ENCODE assay signal across 20 cellular contexts in the genomic region with DNA sequence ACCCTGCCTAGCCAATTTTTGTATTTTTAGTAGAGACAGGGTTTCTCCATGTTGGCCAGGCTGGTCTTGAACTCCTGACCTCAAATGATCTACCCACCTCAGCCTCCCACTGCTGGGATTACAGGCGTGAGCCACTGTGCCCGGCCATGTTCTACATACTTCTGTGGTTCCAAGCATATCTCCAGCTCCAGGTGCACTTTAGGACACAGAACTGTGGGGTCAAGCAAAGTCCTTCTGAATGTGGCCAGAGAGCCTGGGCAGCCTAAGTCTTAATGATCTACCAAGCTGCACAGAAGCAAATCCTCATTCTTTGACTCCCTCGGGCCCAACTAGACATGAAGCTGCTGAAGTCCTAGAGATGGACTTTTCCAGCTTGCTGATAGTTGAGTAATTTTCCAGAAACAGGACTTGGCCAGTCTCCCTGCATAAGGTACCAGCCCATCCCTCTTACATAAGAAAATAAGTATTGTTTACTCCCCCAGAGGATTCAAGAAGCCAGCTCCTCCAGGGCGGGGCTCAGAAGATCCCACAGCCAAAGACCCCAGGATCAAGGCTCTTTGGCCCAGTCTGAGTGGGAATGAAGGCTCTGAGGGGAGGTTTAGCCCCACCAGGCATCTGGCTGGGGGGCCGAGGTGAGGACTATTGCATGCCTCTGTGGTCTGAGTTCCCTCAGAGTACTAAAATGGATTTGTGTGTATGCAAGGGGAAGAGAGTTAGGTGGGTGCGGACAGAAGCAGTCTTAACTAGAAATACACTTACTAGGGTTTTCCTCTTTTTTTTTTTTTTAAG. TPM values are rescaled to one million over a fixed set of nuclear protein-coding genes. Genes with fewer than 3 reads are reported as not detected.
A peak's percentile ranks its signal among the peaks of the same experiment; 100 is the strongest.
DNase-seq lines count a peak whose midpoint lies in the region; ATAC-seq and TF ChIP-seq lines count a peak whose summit lies in the region.
"Had no signal": no experiment of that assay in that cellular context is flagged by ENCODE, and none has a peak within 500 bp of the region (broad histone marks: within the 10 kb centered on the region; RNA-seq: fewer than 3 reads in every experiment).

No MANE protein-coding gene starts in this region.

- intact Hi-C loops in MCF 10A (cut with micrococcal nuclease) (no loop called here), breast epithelium (cut with DNase I; ENCODE audit: low total_unique reads) (loop anchor here (1.0 kb wide), 1 partner anchor 32 kb away; no protein-coding TSS in a partner anchor), ovary (cut with DNase I) (loop anchor here in 1 of 4 donors (2.0 kb wide), 1 partner anchor 45 kb away; no protein-coding TSS in a partner anchor), upper lobe of right lung (cut with DNase I) (no loop called here)

- H3K36me3 Mint-ChIP-seq in MCF 10A (ENCODE audit: insufficient read depth, unreplicated experiment) = peaks cover 73% of the 10 kb centered on the region

- BruUV-seq in MCF 10A (replicated peaks; lab: Mats Ljungman, UMichigan) = no TSS peak

- 48 to 57% (median 55%) methylated on average over 6 of the region's 6 CpGs for whole genome bisulfite sequencing in ovary, 3 donors

- no peaks in the 10 kb centered on the region for H3K9me3 Mint-ChIP-seq in MCF 10A (ENCODE audit: unreplicated experiment)
- H3K9me3 Mint-ChIP-seq: central memory CD8-positive, alpha-beta T cell had no signal

- peaks cover 32% of the 10 kb centered on the region for H3K4me1 Mint-ChIP-seq in MCF 10A (ENCODE audit: insufficient read depth, unreplicated experiment)

- no peak for ATAC-seq in upper lobe of right lung
- ATAC-seq in GM19035 (IDR thresholded peaks at IDR 0.05; ENCODE audit: unreplicated experiment) = no peak
- ATAC-seq: activated CD4-positive, CD25-positive, alpha-beta regulatory T cell treated with anti-CD3 and anti-CD28 coated beads, Interleukin-2, amount 50 U/mL, for 24 hours; foreskin keratinocyte; left lobe of liver had no signal

- TF ChIP-seq POLR2A in breast epithelium (IDR thresholded peaks at IDR 0.05) (no peak), ovary (IDR thresholded peaks at IDR 0.05) (no peak)

- no peaks in the 10 kb centered on the region for H3K27me3 Mint-ChIP-seq in MCF 10A (ENCODE audit: insufficient read depth, unreplicated experiment)
- H3K27me3 Mint-ChIP-seq: central memory CD8-positive, alpha-beta T cell had no signal

- H3K4me1 ChIP-seq in breast epithelium = no peaks in the 10 kb centered on the region
- H3K4me1 ChIP-seq in ovary (ENCODE audit: insufficient read depth) = peaks cover 3% of the 10 kb centered on the region
- H3K4me1 ChIP-seq in upper lobe of right lung = no peaks in the 10 kb centered on the region
- H3K4me1 ChIP-seq: pancreas had no signal

- peak overlapping the region; percentile 55 for H3K27ac Mint-ChIP-seq in MCF 10A (ENCODE audit: low read depth, unreplicated experiment)

- DNase-seq in MCF 10A (ENCODE audit: unreplicated experiment) = no peak
- DNase-seq in breast epithelium (ENCODE audit: low spot score in 2 of 2) = no peak
- DNase-seq in fibroblast of the aortic adventitia (ENCODE audit: low read depth) = peak; percentile 59
- DNase-seq in ovary = peak in 3 of 5 donors; percentile 56 to 70 (median 64)
- DNase-seq in upper lobe of right lung = peak; percentile 22
- no peak for DNase-seq in stimulated activated naive CD4-positive, alpha-beta T cell treated with Interleukin-2 at 50 U/mL for 16 hours (lab: John Stamatoyannopoulos, UW)
- DNase-seq in stimulated activated CD4-positive, alpha-beta T cell treated with anti-CD3 and anti-CD28 coated beads, Interleukin-4, amount 100 ng/mL, for 1 hour = no peak
- DNase-seq: activated CD8-positive, alpha-beta memory T cell treated with anti-CD3 and anti-CD28 coated beads for 24 hours; C1 segment of cervical spinal cord; effector CD8-positive, alpha-beta T cell; foreskin keratinocyte; NCI-H1105 treated with DMSO at 0.1 percent for 48 hours had no signal

- H3K9me3 ChIP-seq in breast epithelium (no peaks in the 10 kb centered on the region), ovary (no peaks in the 10 kb centered on the region), upper lobe of right lung (no peaks in the 10 kb centered on the region)
- H3K9me3 ChIP-seq: adrenal gland, pancreas had no signal

- CTCF ChIA-PET in MCF 10A (lab: Yijun Ruan, JAX) = interaction anchor here (1.1 to 2.2 kb wide), 4 partner anchors 10 to 201 kb away, joined by 3 to 5 read pairs (median 4); no protein-coding TSS in a partner anchor

- H3K27me3 ChIP-seq in breast epithelium (no peaks in the 10 kb centered on the region), ovary (no peaks in the 10 kb centered on the region), upper lobe of right lung (no peaks in the 10 kb centered on the region)
- H3K27me3 ChIP-seq: adrenal gland, foreskin keratinocyte, pancreas had no signal

- no peak for TF ChIP-seq EP300 in ovary (IDR thresholded peaks at IDR 0.05)

- H3K27ac ChIP-seq in breast epithelium (no peak overlapping the region), ovary (no peak overlapping the region), upper lobe of right lung (no peak overlapping the region)
- H3K27ac ChIP-seq: foreskin keratinocyte, pancreas, SK-N-MC had no signal

- H3K36me3 ChIP-seq in breast epithelium (no peaks in the 10 kb centered on the region), ovary (no peaks in the 10 kb centered on the region), upper lobe of right lung (peaks cover 45% of the 10 kb centered on the region)

- TF ChIP-seq CTCF in MCF 10A (IDR thresholded peaks at IDR 0.05; ENCODE audit: unreplicated experiment) (no peak), breast epithelium (IDR thresholded peaks at IDR 0.05) (no peak), fibroblast of the aortic adventitia (IDR thresholded peaks at IDR 0.05; ENCODE audit: insufficient read depth, low read length) (no peak), ovary (IDR thresholded peaks at IDR 0.05) (no peak), upper lobe of right lung (IDR thresholded peaks at IDR 0.05) (no peak)

- no peak overlapping the region for H3K4me3 ChIP-seq in breast epithelium
- no peak overlapping the region for H3K4me3 ChIP-seq in fibroblast of the aortic adventitia (ENCODE audit: low read depth, low read length)
- H3K4me3 ChIP-seq in ovary = no peak overlapping the region
- H3K4me3 ChIP-seq in upper lobe of right lung = no peak overlapping the region
- H3K4me3 ChIP-seq: adrenal gland, pancreas, SK-N-MC, smooth muscle cell had no signal

- POLR2A ChIA-PET in MCF 10A (lab: Yijun Ruan, JAX) = interaction anchor here (0.6 to 11.3 kb wide), 3 partner anchors 19 to 215 kb away, joined by 3 to 110 read pairs (median 4); partner anchors contain the start of genes HIGD2A, NOP16 and RNF44

- no peak overlapping the region for H3K4me3 Mint-ChIP-seq in MCF 10A (ENCODE audit: unreplicated experiment)
- H3K4me3 Mint-ChIP-seq: central memory CD8-positive, alpha-beta T cell had no signal

RNA-seq across cellular contexts. Expression of gene CLTB, which starts 8.7 kb away (rescaled TPM):
- total RNA-seq in MCF 10A (2022) (333 and 339 TPM in 2 replicates), breast epithelium (100 to 1,000 TPM in 2 of 3 donors, 10 to 100 TPM in 1; 91.0 to 122 (median 121) TPM), fibroblast of the aortic adventitia (ENCODE audit: low replicate concordance) (49.3 and 76.5 TPM in 2 replicates), ovary (100 to 1,000 TPM in 5 of 7 donors, 10 to 100 TPM in 2; 79.7 to 138 (median 115) TPM), upper lobe of right lung (80.9 TPM)
- 100 to 1,000 TPM in 1 of 2 donors, 10 to 100 TPM in 1; 35.9 to 104 TPM for polyA plus RNA-seq in ovary

RNA-seq across cellular contexts. Expression of gene HIGD2A, which starts 19.1 kb away (rescaled TPM):
- 167 and 196 TPM in 2 replicates for total RNA-seq in MCF 10A (2022)
- total RNA-seq in breast epithelium = 100 to 1,000 TPM in 1 of 3 donors, 10 to 100 TPM in 2; 68.5 to 134 (median 80.2) TPM
- 23.2 and 51.9 TPM in 2 replicates for total RNA-seq in fibroblast of the aortic adventitia (ENCODE audit: low replicate concordance)
- total RNA-seq in ovary = 100 to 1,000 TPM in 4 of 7 donors, 10 to 100 TPM in 3; 64.3 to 131 (median 100) TPM
- polyA plus RNA-seq in ovary = 100 to 1,000 TPM in 1 of 2 donors, 10 to 100 TPM in 1; 76.6 to 117 TPM
- 104 TPM for total RNA-seq in upper lobe of right lung

RNA-seq across cellular contexts. Expression of gene NOP16, which starts 19.3 kb away (rescaled TPM):
- total RNA-seq in MCF 10A (2022) (90.9 and 134 TPM in 2 replicates), breast epithelium (10 to 100 TPM in 2 of 3 donors, 1 to 10 TPM in 1; 8.5 to 13.8 (median 12.4) TPM), fibroblast of the aortic adventitia (ENCODE audit: low replicate concordance) (17.0 and 44.2 TPM in 2 replicates), ovary (10 to 100 TPM in 6 of 7 donors, 1 to 10 TPM in 1; 8.9 to 27.0 (median 17.9) TPM), upper lobe of right lung (13.6 TPM)
- 10 to 100 TPM; 11.1 to 12.1 TPM for polyA plus RNA-seq in ovary

RNA-seq across cellular contexts. Expression of gene FAF2, which starts 40.5 kb away (rescaled TPM):
- total RNA-seq in MCF 10A (2022) (78.3 and 97.2 TPM in 2 replicates), breast epithelium (10 to 100 TPM; 26.9 to 38.2 (median 28.5) TPM), fibroblast of the aortic adventitia (ENCODE audit: low replicate concordance) (42.3 and 45.3 TPM in 2 replicates), ovary (10 to 100 TPM; 17.2 to 46.7 (median 34.4) TPM), upper lobe of right lung (35.1 TPM)
- polyA plus RNA-seq in ovary = 10 to 100 TPM; 18.0 to 41.2 TPM

RNA-seq across cellular contexts. Expression of gene ARL10, which starts 42.4 kb away (rescaled TPM):
- 1.1 and 1.3 TPM in 2 replicates for total RNA-seq in MCF 10A (2022)
- total RNA-seq in breast epithelium = 10 to 100 TPM in 1 of 3 donors, 1 to 10 TPM in 2; 5.6 to 17.7 (median 6.6) TPM
- total RNA-seq in fibroblast of the aortic adventitia (ENCODE audit: low replicate concordance) = 9.3 and 19.9 TPM in 2 replicates
- 10 to 100 TPM in 5 of 7 donors, 1 to 10 TPM in 2; 4.0 to 26.7 (median 19.1) TPM for total RNA-seq in ovary
- 1 to 10 TPM; 8.4 TPM for polyA plus RNA-seq in ovary
- 7.9 TPM for total RNA-seq in upper lobe of right lung

Comparison
In these comparisons a context has a peak if more than half of its experiments do, and no peak if none do; other contexts are left out.
1. DNase-seq: peak in fibroblast of the aortic adventitia (single experiment), ovary (3 of 5) and upper lobe of right lung (single experiment); none in MCF 10A (single experiment), breast epithelium (0 of 2), stimulated activated naive CD4-positive, alpha-beta T cell treated with Interleukin-2 at 50 U/mL for 16 hours (single experiment) and stimulated activated CD4-positive, alpha-beta T cell treated with anti-CD3 and anti-CD28 coated beads, Interleukin-4, amount 100 ng/mL, for 1 hour (single experiment).